In the genomic region with DNA sequence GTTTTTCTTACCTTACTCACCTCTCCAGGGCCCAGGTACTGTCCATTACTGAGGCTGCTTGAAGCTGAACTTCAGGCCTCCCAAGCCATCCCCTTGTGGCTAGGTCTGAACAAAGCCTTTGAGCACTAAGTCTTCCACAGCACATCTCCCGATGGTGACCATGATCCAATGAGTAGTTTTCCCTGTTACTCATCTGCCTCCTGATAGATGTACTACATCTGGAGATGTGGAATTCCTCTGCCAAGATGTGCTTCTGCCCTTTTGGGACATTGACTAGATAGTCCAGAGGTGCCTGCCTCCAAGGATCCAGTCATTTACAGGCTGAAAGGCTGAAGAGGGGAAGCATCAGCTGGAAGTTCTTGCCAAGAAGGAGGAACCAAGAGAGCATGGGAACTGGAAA, we compare ENCODE assay signal across 1 cellular context.
TF ChIP-seq lines count a peak whose summit lies in the region.

No MANE protein-coding gene starts in this region.

TF ChIP-seq in IMR-90, 13 proteins besides CTCF, POLR2A, EP300 and RAD21 (continued from another document):
- TF ChIP-seq, protein P1, sequence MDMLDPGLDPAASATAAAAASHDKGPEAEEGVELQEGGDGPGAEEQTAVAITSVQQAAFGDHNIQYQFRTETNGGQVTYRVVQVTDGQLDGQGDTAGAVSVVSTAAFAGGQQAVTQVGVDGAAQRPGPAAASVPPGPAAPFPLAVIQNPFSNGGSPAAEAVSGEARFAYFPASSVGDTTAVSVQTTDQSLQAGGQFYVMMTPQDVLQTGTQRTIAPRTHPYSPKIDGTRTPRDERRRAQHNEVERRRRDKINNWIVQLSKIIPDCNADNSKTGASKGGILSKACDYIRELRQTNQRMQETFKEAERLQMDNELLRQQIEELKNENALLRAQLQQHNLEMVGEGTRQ (IDR thresholded peaks at IDR 0.05; ENCODE audit: low read depth, low read length) = no peak
- TF ChIP-seq BHLHE40 (IDR thresholded peaks at IDR 0.05; ENCODE audit: low read depth, low read length) = no peak
- TF ChIP-seq MAFK (IDR thresholded peaks at IDR 0.05; ENCODE audit: low read depth, low read length) = no peak
- no peak for TF ChIP-seq MXI1 (IDR thresholded peaks at IDR 0.05; ENCODE audit: borderline replicate concordance, low read depth, low read length)
- TF ChIP-seq SMC3 (IDR thresholded peaks at IDR 0.05; ENCODE audit: low read depth, low read length) = no peak
- TF ChIP-seq RCOR1 (IDR thresholded peaks at IDR 0.05; ENCODE audit: insufficient replicate concordance, low read length) = no peak
- no peak for TF ChIP-seq CEBPB (IDR thresholded peaks at IDR 0.05; ENCODE audit: low read depth, low read length)
- no peak for TF ChIP-seq NFE2L2 (IDR thresholded peaks at IDR 0.05; ENCODE audit: low read depth, low read length)
- no peak for TF ChIP-seq FOS (IDR thresholded peaks at IDR 0.05; ENCODE audit: low read depth, low read length)
- TF ChIP-seq, protein P2, sequence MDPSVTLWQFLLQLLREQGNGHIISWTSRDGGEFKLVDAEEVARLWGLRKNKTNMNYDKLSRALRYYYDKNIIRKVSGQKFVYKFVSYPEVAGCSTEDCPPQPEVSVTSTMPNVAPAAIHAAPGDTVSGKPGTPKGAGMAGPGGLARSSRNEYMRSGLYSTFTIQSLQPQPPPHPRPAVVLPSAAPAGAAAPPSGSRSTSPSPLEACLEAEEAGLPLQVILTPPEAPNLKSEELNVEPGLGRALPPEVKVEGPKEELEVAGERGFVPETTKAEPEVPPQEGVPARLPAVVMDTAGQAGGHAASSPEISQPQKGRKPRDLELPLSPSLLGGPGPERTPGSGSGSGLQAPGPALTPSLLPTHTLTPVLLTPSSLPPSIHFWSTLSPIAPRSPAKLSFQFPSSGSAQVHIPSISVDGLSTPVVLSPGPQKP (IDR thresholded peaks at IDR 0.05; ENCODE audit: borderline replicate concordance, low read depth, low read length) = no peak
- TF ChIP-seq CHD1 (IDR thresholded peaks at IDR 0.05; ENCODE audit: low read depth, low read length) = no peak
